14 cellular contexts compared by ENCODE assay signal in genomic region chr17:69142473-69142802, GRCh38. TPM values are rescaled to one million over a fixed set of nuclear protein-coding genes. Genes with fewer than 3 reads are reported as not detected.
DNase-seq lines count a peak whose midpoint lies in the region; TF ChIP-seq lines count a peak whose summit lies in the region.
"Had no signal": no experiment of that assay in that cellular context is flagged by ENCODE, and none has a peak within 500 bp of the region (broad histone marks: within the 10 kb centered on the region; RNA-seq: fewer than 3 reads in every experiment).

No MANE protein-coding gene starts in this region.

- H3K27ac Mint-ChIP-seq in osteocyte (ENCODE audit: unreplicated experiment): peak overlapping the region; percentile 81
- H3K27ac Mint-ChIP-seq: IgD-negative memory B cell had no signal

- peaks cover 3% of the 10 kb centered on the region for H3K9me3 Mint-ChIP-seq in osteocyte (ENCODE audit: unreplicated experiment)
- H3K9me3 Mint-ChIP-seq: IgD-negative memory B cell had no signal

- H3K4me3 Mint-ChIP-seq in osteocyte (ENCODE audit: unreplicated experiment): no peak overlapping the region
- H3K4me3 Mint-ChIP-seq: IgD-negative memory B cell had no signal

- peak; percentile 16 for DNase-seq in AG04449 (ENCODE audit: low read depth, low spot score)
- peak; percentile 43 for DNase-seq in astrocyte of the cerebellum (ENCODE audit: low read depth)
- peak; percentile 77 for DNase-seq in fibroblast of villous mesenchyme (ENCODE audit: low read depth)
- no peak for DNase-seq in osteocyte (ENCODE audit: extremely low spot score, unreplicated experiment)
- DNase-seq in globus pallidus (ENCODE audit: low spot score): no peak
- no peak for DNase-seq in activated naive CD4-positive, alpha-beta T cell (lab: John Stamatoyannopoulos, UW)
- DNase-seq in GF-D8 (lab: John Stamatoyannopoulos, UW): no peak
- DNase-seq in DMS 273 treated with DMSO at 0.1 percent for 48 hours (lab: John Stamatoyannopoulos, UW): no peak
- DNase-seq: ACHN, amygdala, mesendoderm, NCI-H2171, Peyer's patch had no signal

- in situ Hi-C loops in astrocyte of the cerebellum (cut with HindIII; ENCODE audit: low sequenced_read_pairs): no loop called here

- POLR2A ChIA-PET in AG04449 (lab: Yijun Ruan, JAX): no interaction called here

- H3K4me3 ChIP-seq in AG04449 (ENCODE audit: low read depth, low read length): no peak overlapping the region
- H3K4me3 ChIP-seq in astrocyte of the cerebellum (ENCODE audit: low read depth, low read length): no peak overlapping the region
- H3K4me3 ChIP-seq in fibroblast of villous mesenchyme (ENCODE audit: low read depth, low read length): peak overlapping the region; percentile 19

- no peak for TF ChIP-seq CTCF in AG04449 (IDR thresholded peaks at IDR 0.05; ENCODE audit: insufficient read depth, low read length, missing control alignments)
- no peak for TF ChIP-seq CTCF in astrocyte of the cerebellum (IDR thresholded peaks at IDR 0.05; ENCODE audit: low read depth, low read length, missing control alignments)
- no peak for TF ChIP-seq CTCF in fibroblast of villous mesenchyme (IDR thresholded peaks at IDR 0.05; ENCODE audit: insufficient read depth, low read depth, low read length)
- TF ChIP-seq CTCF in osteocyte (IDR thresholded peaks at IDR 0.05): no peak

- no peaks in the 10 kb centered on the region for H3K27me3 Mint-ChIP-seq in osteocyte (ENCODE audit: unreplicated experiment)

- peaks cover 30% of the 10 kb centered on the region for H3K4me1 Mint-ChIP-seq in osteocyte (ENCODE audit: unreplicated experiment)
- H3K4me1 Mint-ChIP-seq: IgD-negative memory B cell had no signal

- no peaks in the 10 kb centered on the region for H3K36me3 Mint-ChIP-seq in osteocyte (ENCODE audit: unreplicated experiment)
- H3K36me3 Mint-ChIP-seq: IgD-negative memory B cell had no signal

- CTCF ChIA-PET in AG04449 (lab: Yijun Ruan, JAX): no interaction called here

RNA-seq across cellular contexts. Expression of gene ABCA6, which starts 0.7 kb away (rescaled TPM):
- total RNA-seq in fibroblast of villous mesenchyme (3.9 and 6.4 TPM in 2 replicates), osteocyte (1.2 and 1.7 TPM in 2 replicates)

Comparison
In these comparisons a context has a peak if more than half of its experiments do, and no peak if none do; other contexts are left out.
1. DNase-seq: peak in AG04449 (single experiment), astrocyte of the cerebellum (single experiment) and fibroblast of villous mesenchyme (single experiment); none in osteocyte (single experiment), globus pallidus (single experiment), activated naive CD4-positive, alpha-beta T cell (0 of 4), GF-D8 (single experiment) and DMS 273 treated with DMSO at 0.1 percent for 48 hours (single experiment).